ENCODE assay signal across 1 cellular context in the genomic region with DNA sequence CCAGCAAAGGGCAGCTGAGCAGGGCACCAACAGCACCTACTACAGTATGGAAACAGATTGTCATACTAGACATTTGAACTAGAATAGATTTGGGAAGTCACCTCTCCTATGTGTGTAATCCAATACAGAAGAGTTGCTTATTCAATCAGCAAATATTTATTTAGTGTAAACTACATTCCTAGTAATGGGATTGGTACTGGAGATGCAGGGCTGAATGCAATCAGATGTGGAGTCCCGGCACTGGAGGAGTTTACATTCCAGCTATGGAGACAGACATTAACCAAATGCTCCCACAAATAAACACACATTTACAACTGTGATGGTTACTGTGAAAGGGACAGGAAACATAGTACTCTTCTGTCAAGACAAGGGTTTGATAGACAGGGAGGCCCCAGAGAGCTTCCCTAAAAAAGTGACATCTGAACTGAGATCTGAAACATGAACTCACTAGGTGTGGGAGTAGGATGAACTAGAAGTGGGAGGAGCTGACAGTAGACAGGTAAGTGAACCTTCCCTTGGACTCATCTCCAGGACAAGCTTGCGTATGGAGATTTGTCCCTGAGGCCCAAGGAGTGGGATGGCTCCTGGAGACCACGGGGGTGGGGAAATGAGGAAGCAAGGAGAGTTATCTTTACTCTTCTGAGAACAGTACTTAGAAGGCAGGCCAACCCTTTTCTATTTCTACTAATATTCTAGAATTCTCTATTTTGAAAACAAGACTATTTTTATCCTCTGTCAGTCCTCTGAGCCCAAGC.
TF ChIP-seq lines count a peak whose summit lies in the region.

No MANE protein-coding gene starts in this region.

TF ChIP-seq in WTC11, 78 proteins besides CTCF, POLR2A, EP300 and RAD21 (continued from another document):
- TF ChIP-seq USF2 (CRISPR knock-in tag; IDR thresholded peaks at IDR 0.05) = no peak
- no peak for TF ChIP-seq MYBL2 (CRISPR knock-in tag; IDR thresholded peaks at IDR 0.05)
- TF ChIP-seq, protein P1, sequence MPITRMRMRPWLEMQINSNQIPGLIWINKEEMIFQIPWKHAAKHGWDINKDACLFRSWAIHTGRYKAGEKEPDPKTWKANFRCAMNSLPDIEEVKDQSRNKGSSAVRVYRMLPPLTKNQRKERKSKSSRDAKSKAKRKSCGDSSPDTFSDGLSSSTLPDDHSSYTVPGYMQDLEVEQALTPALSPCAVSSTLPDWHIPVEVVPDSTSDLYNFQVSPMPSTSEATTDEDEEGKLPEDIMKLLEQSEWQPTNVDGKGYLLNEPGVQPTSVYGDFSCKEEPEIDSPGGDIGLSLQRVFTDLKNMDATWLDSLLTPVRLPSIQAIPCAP (CRISPR knock-in tag; IDR thresholded peaks at IDR 0.05) = no peak
- TF ChIP-seq ZNF232 (CRISPR knock-in tag; IDR thresholded peaks at IDR 0.05) = no peak
- TF ChIP-seq SOX15 (CRISPR knock-in tag; IDR thresholded peaks at IDR 0.05) = no peak
